ENCODE assay signal across 25 cellular contexts in genomic region chr9:110446171-110446570, GRCh38.
DNase-seq lines count a peak whose midpoint lies in the region; ATAC-seq lines count a peak whose summit lies in the region.
"Had no signal": no experiment of that assay in that cellular context is flagged by ENCODE, and none has a peak within 500 bp of the region (broad histone marks: within the 10 kb centered on the region; RNA-seq: fewer than 3 reads in every experiment).

No MANE protein-coding gene starts in this region.

- H3K27ac Mint-ChIP-seq in activated naive CD4-positive, alpha-beta T cell treated with anti-CD3 and anti-CD28 coated beads, Interleukin-2, amount 50 U/mL, for 72 hours: no peak overlapping the region
- H3K27ac Mint-ChIP-seq: CD4-positive, CD25-positive, alpha-beta regulatory T cell; endodermal cell; memory B cell; naive B cell had no signal

- DNase-seq in HCEC 1CT: peak; percentile 41
- peak; percentile 20 for DNase-seq in M059J (ENCODE audit: low read depth)
- DNase-seq in RPMI7951 (ENCODE audit: low read depth): peak; percentile 51
- DNase-seq in iris pigment epithelial cell (ENCODE audit: low read depth): peak; percentile 23
- DNase-seq in activated naive CD4-positive, alpha-beta T cell treated with anti-CD3 and anti-CD28 coated beads, Interleukin-2, amount 50 U/mL, for 72 hours (ENCODE audit: low spot score in 2 of 2): no peak
- no peak for DNase-seq in iPS-NIHi11 (ENCODE audit: low spot score)
- DNase-seq: activated CD4-positive, alpha-beta T cell treated with anti-CD3 and anti-CD28 coated beads for 4 hours; activated naive CD4-positive, alpha-beta T cell treated with Interleukin-2 at 50 U/mL for 16 hours; activated T-cell treated with anti-CD3 and anti-CD28 coated beads, Interleukin-2, amount 50 U/mL, for 4 hours; amniotic stem cell; cortex of kidney; endodermal cell; esophagus squamous epithelium; GDM1; naive B cell; NCI-H1436; NCI-H2107; NCI-H446 treated with DMSO at 0.1 percent for 48 hours; occipital lobe; T-helper 1 cell; upper lobe of right lung had no signal

- no peaks in the 10 kb centered on the region for H3K36me3 Mint-ChIP-seq in activated naive CD4-positive, alpha-beta T cell treated with anti-CD3 and anti-CD28 coated beads, Interleukin-2, amount 50 U/mL, for 72 hours
- H3K36me3 Mint-ChIP-seq: CD4-positive, CD25-positive, alpha-beta regulatory T cell; memory B cell; naive B cell had no signal

- ATAC-seq in HG03571 (IDR thresholded peaks at IDR 0.05; ENCODE audit: unreplicated experiment) (no peak), GM18517 (IDR thresholded peaks at IDR 0.05; ENCODE audit: unreplicated experiment) (no peak)
- ATAC-seq in activated naive CD4-positive, alpha-beta T cell treated with anti-CD3 and anti-CD28 coated beads, Interleukin-2, amount 50 U/mL, for 72 hours: no peak
- ATAC-seq: activated T-cell treated with anti-CD3 and anti-CD28 coated beads, Interleukin-2, amount 50 U/mL, for 4 hours; upper lobe of right lung had no signal

- H3K9me3 Mint-ChIP-seq in activated naive CD4-positive, alpha-beta T cell treated with anti-CD3 and anti-CD28 coated beads, Interleukin-2, amount 50 U/mL, for 72 hours: peaks cover 8% of the 10 kb centered on the region in 2 donors

Comparison
In these comparisons a context has a peak if more than half of its experiments do, and no peak if none do; other contexts are left out.
1. DNase-seq: peak in HCEC 1CT (single experiment), M059J (single experiment), RPMI7951 (single experiment) and iris pigment epithelial cell (single experiment); none in activated naive CD4-positive, alpha-beta T cell treated with anti-CD3 and anti-CD28 coated beads, Interleukin-2, amount 50 U/mL, for 72 hours (0 of 2) and iPS-NIHi11 (single experiment).